9 cellular contexts compared by ENCODE assay signal in the genomic region with DNA sequence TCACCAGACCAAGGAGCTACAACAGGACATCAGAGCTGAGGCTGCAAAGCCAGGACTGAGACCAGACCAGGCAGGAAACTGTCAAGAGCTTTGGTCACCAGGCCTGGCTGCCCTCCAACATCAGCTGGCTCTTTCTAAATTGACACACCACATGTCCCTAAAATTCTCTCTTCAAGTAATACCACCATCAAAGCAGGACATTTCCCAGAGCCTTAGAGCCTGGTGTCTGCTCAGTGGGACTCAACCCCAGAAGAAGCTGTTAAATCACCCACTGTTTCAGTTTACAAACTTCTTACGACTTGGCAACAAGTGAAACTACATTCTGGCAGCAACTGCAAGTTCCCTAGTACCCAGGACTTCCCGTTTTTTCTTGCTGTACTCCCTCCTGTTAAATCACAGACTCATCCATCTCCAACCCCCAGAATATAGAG. TPM values are rescaled to one million over a fixed set of nuclear protein-coding genes. Genes with fewer than 3 reads are reported as not detected.
A peak's percentile ranks its signal among the peaks of the same experiment; 100 is the strongest.
DNase-seq lines count a peak whose midpoint lies in the region; TF ChIP-seq lines count a peak whose summit lies in the region.
"Had no signal": no experiment of that assay in that cellular context is flagged by ENCODE, and none has a peak within 500 bp of the region (broad histone marks: within the 10 kb centered on the region; RNA-seq: fewer than 3 reads in every experiment).

No MANE protein-coding gene starts in this region.

- no peaks in the 10 kb centered on the region for H3K9me3 Mint-ChIP-seq in activated T-helper 2 cell treated with anti-CD3 and anti-CD28 coated beads, Interferon-gamma antibody, Interleukin-2, Interleukin-4, amounts not matched to agents 10 μg/mL and 5 μg/mL and 100 μg/mL, durations not matched to agents 14 hours and 24 hours and 36 hours

- H3K27ac ChIP-seq in adrenal gland, result peak overlapping the region in 3 of 5 donors; percentile 39 to 80 (median 66)
- H3K27ac ChIP-seq in stomach, result peak overlapping the region in 4 of 5 donors; percentile 46 to 69 (median 62)

- no peak overlapping the region for H3K4me3 Mint-ChIP-seq in activated T-helper 2 cell treated with anti-CD3 and anti-CD28 coated beads, Interferon-gamma antibody, Interleukin-2, Interleukin-4, amounts not matched to agents 10 μg/mL and 5 μg/mL and 100 μg/mL, durations not matched to agents 14 hours and 24 hours and 36 hours (ENCODE audit: low read depth)

- no peaks in the 10 kb centered on the region for H3K36me3 Mint-ChIP-seq in activated T-helper 2 cell treated with anti-CD3 and anti-CD28 coated beads, Interferon-gamma antibody, Interleukin-2, Interleukin-4, amounts not matched to agents 10 μg/mL and 5 μg/mL and 100 μg/mL, durations not matched to agents 14 hours and 24 hours and 36 hours (ENCODE audit: low read depth)

- H3K9me3 ChIP-seq in adrenal gland (replicated peaks in 1 of 3) (no peaks in the 10 kb centered on the region), stomach (no peaks in the 10 kb centered on the region)

- peak; percentile 76 to 87 for DNase-seq in Kasumi-1 (lab: John Stamatoyannopoulos, UW)
- DNase-seq in adrenal gland, result peak; percentile 41 to 81 (median 67)
- peak; percentile 19 for DNase-seq in inferior parietal cortex (ENCODE audit: extremely low spot score)
- peak; percentile 33 for DNase-seq in stomach
- DNase-seq in T-helper 1 cell, result no peak
- no peak for DNase-seq in stimulated activated CD4-positive, alpha-beta T cell treated with anti-CD3 and anti-CD28 coated beads, Interleukin-2, amount 100 ng/mL, for 24 hours
- DNase-seq in activated T-helper 2 cell treated with anti-CD3 and anti-CD28 coated beads, Interferon-gamma antibody, Interleukin-2, Interleukin-4, amounts not matched to agents 10 μg/mL and 5 μg/mL and 100 μg/mL, durations not matched to agents 14 hours and 24 hours and 36 hours (ENCODE audit: low spot score), result no peak
- DNase-seq in NCI-H345 treated with DMSO at 0.1 percent for 48 hours (lab: John Stamatoyannopoulos, UW; ENCODE audit: unreplicated experiment), result no peak
- DNase-seq: NCI-H345 had no signal

- H3K4me1 ChIP-seq in adrenal gland (replicated peaks in 1 of 2) (peaks cover 4 to 27% of the 10 kb centered on the region in 2 donors), stomach (peaks cover 19 to 54% (median 43%) of the 10 kb centered on the region in 4 donors)

- TF ChIP-seq CTCF in adrenal gland (IDR thresholded peaks at IDR 0.05) (no peak), stomach (IDR thresholded peaks at IDR 0.05) (no peak)

- H3K4me1 Mint-ChIP-seq in activated T-helper 2 cell treated with anti-CD3 and anti-CD28 coated beads, Interferon-gamma antibody, Interleukin-2, Interleukin-4, amounts not matched to agents 10 μg/mL and 5 μg/mL and 100 μg/mL, durations not matched to agents 14 hours and 24 hours and 36 hours (ENCODE audit: low read depth), result peaks cover 31% of the 10 kb centered on the region

- H3K27me3 ChIP-seq in adrenal gland (no peaks in the 10 kb centered on the region), stomach (peaks cover 0 to 12% (median 5%) of the 10 kb centered on the region in 3 donors)

- intact Hi-C loops in adrenal gland (cut with DNase I), result loop anchor here in 1 of 2 donors (10.0 kb wide), 1 partner anchor 332 kb away; no protein-coding TSS in a partner anchor
- intact Hi-C loops in stomach (cut with DNase I; ENCODE audit: low total_unique reads), result loop anchor here (10.0 kb wide), 1 partner anchor 158 kb away; no protein-coding TSS in a partner anchor
- intact Hi-C loops in activated T-helper 2 cell treated with anti-CD3 and anti-CD28 coated beads, Interferon-gamma antibody, Interleukin-2, Interleukin-4, amounts not matched to agents 10 μg/mL and 5 μg/mL and 100 μg/mL, durations not matched to agents 14 hours and 24 hours and 36 hours (cut with micrococcal nuclease), result no loop called here

- 26 to 31% (median 29%) methylated on average over 2 of the region's 2 CpGs for WGBS in adrenal gland, 4 donors
- WGBS in stomach, 5 donors, result 3 to 27% (median 18%) methylated on average over 2 of the region's 2 CpGs

- H3K36me3 ChIP-seq in adrenal gland (replicated peaks in 1 of 2), result no peaks in the 10 kb centered on the region
- H3K36me3 ChIP-seq in stomach, result no peaks in the 10 kb centered on the region

- peaks cover 34% of the 10 kb centered on the region for H3K27me3 Mint-ChIP-seq in activated T-helper 2 cell treated with anti-CD3 and anti-CD28 coated beads, Interferon-gamma antibody, Interleukin-2, Interleukin-4, amounts not matched to agents 10 μg/mL and 5 μg/mL and 100 μg/mL, durations not matched to agents 14 hours and 24 hours and 36 hours (ENCODE audit: low read depth)

- TF ChIP-seq POLR2A in adrenal gland (IDR thresholded peaks at IDR 0.05), result no peak
- no peak for TF ChIP-seq POLR2A in stomach (IDR thresholded peaks at IDR 0.05)

- TF ChIP-seq EP300 in stomach (IDR thresholded peaks at IDR 0.05), result no peak

- no peak overlapping the region for H3K4me3 ChIP-seq in adrenal gland
- H3K4me3 ChIP-seq in stomach, result no peak overlapping the region

- no peak overlapping the region for H3K27ac Mint-ChIP-seq in activated T-helper 2 cell treated with anti-CD3 and anti-CD28 coated beads, Interferon-gamma antibody, Interleukin-2, Interleukin-4, amounts not matched to agents 10 μg/mL and 5 μg/mL and 100 μg/mL, durations not matched to agents 14 hours and 24 hours and 36 hours

RNA-seq across cellular contexts. Expression of gene IL6, which starts 3.8 kb away (rescaled TPM):
- total RNA-seq in adrenal gland, result 1 to 10 TPM in 3 of 8 donors, under 1 TPM in 3, not detected in 2; 0.42 to 3.6 (median 0.90) TPM
- 10 to 100 TPM in 1 of 3 donors, 1 to 10 TPM in 1, under 1 TPM in 1; 0.80 to 15.7 (median 1.0) TPM for polyA plus RNA-seq in adrenal gland
- not detected for total RNA-seq in stomach
- polyA plus RNA-seq in stomach, result 1 to 10 TPM in 2 of 3 donors, under 1 TPM in 1; 0.95 to 9.2 (median 3.1) TPM
- not detected in 2 replicates for total RNA-seq in activated T-helper 2 cell treated with anti-CD3 and anti-CD28 coated beads, Interferon-gamma antibody, Interleukin-2, Interleukin-4, amounts not matched to agents 10 μg/mL and 5 μg/mL and 100 μg/mL, durations not matched to agents 14 hours and 24 hours and 36 hours

Comparison
In these comparisons a context has a peak if more than half of its experiments do, and no peak if none do; other contexts are left out.
1. DNase-seq: peak in Kasumi-1 (2 of 2), adrenal gland (7 of 7), inferior parietal cortex (single experiment) and stomach (single experiment); none in T-helper 1 cell (0 of 5), stimulated activated CD4-positive, alpha-beta T cell treated with anti-CD3 and anti-CD28 coated beads, Interleukin-2, amount 100 ng/mL, for 24 hours (0 of 2), activated T-helper 2 cell treated with anti-CD3 and anti-CD28 coated beads, Interferon-gamma antibody, Interleukin-2, Interleukin-4, amounts not matched to agents 10 μg/mL and 5 μg/mL and 100 μg/mL, durations not matched to agents 14 hours and 24 hours and 36 hours (single experiment) and NCI-H345 treated with DMSO at 0.1 percent for 48 hours (single experiment).